In genomic region chr9:137320555-137321384, GRCh38 we compare ENCODE assay signal across 8 cellular contexts. TPM values are rescaled to one million over a fixed set of nuclear protein-coding genes. Genes with fewer than 3 reads are reported as not detected.
DNase-seq lines count a peak whose midpoint lies in the region; ATAC-seq, FAIRE-seq and TF ChIP-seq lines count a peak whose summit lies in the region.

No MANE protein-coding gene starts in this region.

- H3K27me3 ChIP-seq in GM12878 (replicated peaks in 1 of 2; ENCODE audit: control insufficient read depth in 2 of 2, insufficient read depth in 2 of 2, low read length in 1 of 2) (no peaks in the 10 kb centered on the region), neural progenitor cell (no peaks in the 10 kb centered on the region), HAP-1 (ENCODE audit: low read depth) (no peaks in the 10 kb centered on the region)

- in situ Hi-C loops in GM12878 (cut with MboI) (no loop called here), HAP-1 (cut with MboI; ENCODE audit: low sequenced_read_pairs) (no loop called here)

- POLR2A ChIA-PET in GM12878 (lab: Charles Lee), result no interaction called here

- H3K27ac ChIP-seq in GM12878 (ENCODE audit: control insufficient read depth, insufficient read depth) (no peak overlapping the region), neural progenitor cell (no peak overlapping the region)

- H3K4me3 ChIP-seq in NB4 (ENCODE audit: low read depth, low read length) (no peak overlapping the region), GM12878 (no peak overlapping the region), neural progenitor cell (no peak overlapping the region), HAP-1 (no peak overlapping the region)

- H3K36me3 Mint-ChIP-seq in neural progenitor cell, result peaks cover 5% of the 10 kb centered on the region

- no peak for TF ChIP-seq RAD21 in GM12878 (IDR thresholded peaks at IDR 0.05; ENCODE audit: insufficient read depth, low read depth, low read length)

- peak; percentile 65 for DNase-seq in GF-D8 (lab: John Stamatoyannopoulos, UW)
- DNase-seq in NB4 (ENCODE audit: low read depth), result peak; percentile 91
- DNase-seq in GM12878 (ENCODE audit: low read depth, low spot score), result no peak
- no peak for DNase-seq in neural progenitor cell (ENCODE audit: low spot score)
- no peak for DNase-seq in HAP-1 (ENCODE audit: low spot score in 2 of 2)

- TF ChIP-seq POLR2A in NB4 (IDR thresholded peaks at IDR 0.05; ENCODE audit: extremely low read depth, insufficient read length) (peak; percentile 44), GM12878 (IDR thresholded peaks at IDR 0.05; ENCODE audit: low read depth, low read length) (no peak)

- no peak for FAIRE-seq in GM12878 (lab: Jason Lieb, UNC)

- H3K36me3 ChIP-seq in GM12878 (ENCODE audit: control insufficient read depth in 2 of 2, insufficient read depth in 2 of 2, low read length in 1 of 2), result no peaks in the 10 kb centered on the region
- no peaks in the 10 kb centered on the region for H3K36me3 ChIP-seq in neural progenitor cell
- H3K36me3 ChIP-seq in HAP-1 (replicated peaks), result no peaks in the 10 kb centered on the region

- CTCF ChIA-PET in GM12878 (lab: Yijun Ruan, JAX), result no interaction called here

- TF ChIP-seq EP300 in GM12878 (IDR thresholded peaks at IDR 0.05; ENCODE audit: borderline replicate concordance in 1 of 2, control insufficient read depth in 1 of 2, low read depth in 2 of 2, low read length in 2 of 2), result no peak

- 27% methylated on average over 23 of the region's 24 CpGs for WGBS in GM12878 (ENCODE audit: insufficient coverage, insufficient replicate concordance, low lambda C conversion rate, missing lambda C conversion rate)

- no peaks in the 10 kb centered on the region for H3K79me2 ChIP-seq in GM12878 (ENCODE audit: control insufficient read depth, insufficient read depth, low read length)
- no peaks in the 10 kb centered on the region for H3K79me2 ChIP-seq in neural progenitor cell (ENCODE audit: low read depth)

- TF ChIP-seq CTCF in NB4 (IDR thresholded peaks at IDR 0.05; ENCODE audit: low read depth, low read length), result no peak
- no peak for TF ChIP-seq CTCF in GM12878 (IDR thresholded peaks at IDR 0.05 in 2 of 3, conservative IDR thresholded peaks at IDR 0.05 in 1 of 3; ENCODE audit: control insufficient read depth in 2 of 3, extremely low read depth in 1 of 3, insufficient read depth in 1 of 3, low read depth in 3 of 3, low read length in 3 of 3)
- no peak for TF ChIP-seq CTCF in neural progenitor cell (IDR thresholded peaks at IDR 0.05)

- ATAC-seq in GM12878 (no peak), HG02798 (IDR thresholded peaks at IDR 0.05; ENCODE audit: poor library complexity, unreplicated experiment) (no peak), HG03354 (IDR thresholded peaks at IDR 0.05; ENCODE audit: poor library complexity, severe bottlenecking, unreplicated experiment) (no peak), HG03571 (IDR thresholded peaks at IDR 0.05; ENCODE audit: unreplicated experiment) (no peak)

- intact Hi-C loops in GM12878 (cut with micrococcal nuclease; ENCODE audit: unreplicated experiment), result no loop called here

- RAD21 ChIA-PET in GM12878 (lab: Charles Lee; ENCODE audit: unreplicated experiment), result interaction anchor here (0.6 to 1.8 kb wide), 2 partner anchors 19 to 175 kb away, joined by 3 to 6 read pairs; partner anchors contain the start of gene NRARP

- H3K27me3 Mint-ChIP-seq in neural progenitor cell (ENCODE audit: insufficient read depth, low read depth), result peaks cover 3% of the 10 kb centered on the region

- H3K9me3 ChIP-seq in GM12878 (replicated peaks; ENCODE audit: control insufficient read depth, insufficient read depth, low read length), result no peaks in the 10 kb centered on the region; the same call in 2 of the 3 replicates
- H3K9me3 ChIP-seq in neural progenitor cell (ENCODE audit: low read depth), result no peaks in the 10 kb centered on the region
- H3K9me3 ChIP-seq in HAP-1, result no peaks in the 10 kb centered on the region

- H4K20me1 ChIP-seq in GM12878 (ENCODE audit: control insufficient read depth, insufficient read depth) (no peaks in the 10 kb centered on the region), neural progenitor cell (ENCODE audit: low read depth) (no peaks in the 10 kb centered on the region)

- BruUV-seq in GM12878 (replicated peaks; lab: Mats Ljungman, UMichigan), result no TSS peak

- H3K4me1 ChIP-seq in GM12878 (ENCODE audit: control insufficient read depth, insufficient read depth, low read length) (peaks cover 5% of the 10 kb centered on the region), neural progenitor cell (peaks cover 14% of the 10 kb centered on the region), HAP-1 (no peaks in the 10 kb centered on the region)

- H3K4me2 ChIP-seq in GM12878 (ENCODE audit: control insufficient read depth, insufficient read depth) (peak overlapping the region; percentile 25), neural progenitor cell (peak overlapping the region; percentile 35)

- H3K9ac ChIP-seq in GM12878 (ENCODE audit: control insufficient read depth, insufficient read depth, low read length) (no peak overlapping the region), neural progenitor cell (no peak overlapping the region)

- H3F3A ChIP-seq in neural progenitor cell (ENCODE audit: low read depth), result peaks cover 23% of the 10 kb centered on the region

- H3K4me1 Mint-ChIP-seq in neural progenitor cell, result peaks cover 15% of the 10 kb centered on the region

- peak overlapping the region; percentile 42 for H3K27ac Mint-ChIP-seq in neural progenitor cell

- SMC1A ChIA-PET in GM12878 (lab: Charles Lee; ENCODE audit: uncharacterized antibody, unreplicated experiment), result no interaction called here

- H3K9me3 Mint-ChIP-seq in neural progenitor cell, result peaks cover 7% of the 10 kb centered on the region

- peak overlapping the region; percentile 58 for H2AFZ ChIP-seq in GM12878 (ENCODE audit: control insufficient read depth, low read depth, low read length)
- H2AFZ ChIP-seq in neural progenitor cell (replicated peaks), result no peak overlapping the region

- no peak overlapping the region for H3K4me3 Mint-ChIP-seq in neural progenitor cell

TF ChIP-seq in GM12878, 131 proteins besides CTCF, POLR2A, EP300 and RAD21:
- TF ChIP-seq NR2F1 (conservative IDR thresholded peaks at IDR 0.05) (peak; percentile 77), RCOR1 (conservative IDR thresholded peaks at IDR 0.05; ENCODE audit: low read depth, low read length) (no peak), KAT2A (conservative IDR thresholded peaks at IDR 0.05; ENCODE audit: control insufficient read depth, low read depth, low read length) (no peak), CREM (IDR thresholded peaks at IDR 0.05; ENCODE audit: low read depth) (no peak), ZNF24 (IDR thresholded peaks at IDR 0.05) (no peak), CEBPB (IDR thresholded peaks at IDR 0.05; ENCODE audit: borderline replicate concordance in 1 of 2, low read depth in 2 of 2, low read length in 2 of 2) (no peak), SPI1 (IDR thresholded peaks at IDR 0.05; ENCODE audit: borderline replicate concordance, insufficient read depth, low read depth, low read length) (peak; percentile 53; the same call in 1 of the 2 replicates), RB1 (IDR thresholded peaks at IDR 0.05; ENCODE audit: borderline replicate concordance) (no peak), TAF1 (IDR thresholded peaks at IDR 0.05; ENCODE audit: borderline replicate concordance, low read depth, low read length) (no peak), CHD1 (IDR thresholded peaks at IDR 0.05; ENCODE audit: low read depth, low read length) (no peak), NR2C1 (IDR thresholded peaks at IDR 0.05) (no peak)

RNA-seq across cellular contexts. Expression of gene NRARP, which starts 18.7 kb away (rescaled TPM):
- 7.0 and 7.7 TPM in 2 replicates for total RNA-seq in GM12878 (2013; cell fraction: nucleolus; rRNA removed)
- total RNA-seq in GM12878 (2014; rRNA removed), result 2.7 and 3.7 TPM in 2 replicates
- total RNA-seq in GM12878 (2014; rRNA removed; fragmentation: Illumina TruSeq; extraction: Trizol), result 0.64 and 0.67 TPM in 2 replicates
- 8.4 and 9.2 TPM in 2 replicates for total RNA-seq in GM12878 (2021)
- polyA plus RNA-seq in GM12878 (2011; ENCODE audit: low read depth), result 0.56 TPM
- polyA plus RNA-seq in GM12878 (2011; rRNA removed), result 1.6 and 2.6 TPM in 2 replicates
- 3.3 TPM in 2 replicates for polyA plus RNA-seq in GM12878 (2011; cell fraction: cytosol; rRNA removed)
- polyA plus RNA-seq in GM12878 (2011; cell fraction: nucleus; rRNA removed), result 5.8 and 5.9 TPM in 2 replicates
- 2.4 and 2.8 TPM in 2 replicates for polyA plus RNA-seq in GM12878 (2012)
- 1.4 and 1.8 TPM in 2 replicates for polyA plus RNA-seq in GM12878 (2014; fragmentation: Illumina TruSeq; extraction: Trizol)
- not detected for polyA plus RNA-seq in GM12878 (2014; fragmentation: Nextera tagmentation; extraction: Ambion mirVana)
- 5.5 and 7.2 TPM in 2 replicates for polyA plus RNA-seq in GM12878 (2014; rRNA removed)
- under 1 TPM; 0.06 to 0.15 TPM for polyA plus RNA-seq in GM12878 (2016; fragmentation: Nextera tagmentation; extraction: Ambion mirVana)
- 0.51 and 0.93 TPM in 2 replicates for polyA minus RNA-seq in GM12878 (2011; rRNA and poly(A)+ RNA removed)
- 1.3 and 2.0 TPM in 2 replicates for polyA minus RNA-seq in GM12878 (2011; cell fraction: cytosol; rRNA and poly(A)+ RNA removed)
- 4.2 and 6.9 TPM in 2 replicates for polyA minus RNA-seq in GM12878 (2011; cell fraction: nucleus; rRNA and poly(A)+ RNA removed)
- 20.7 and 25.2 TPM in 2 replicates for total RNA-seq in neural progenitor cell (ENCODE audit: low replicate concordance)

RNA-seq across cellular contexts. Expression of gene TOR4A, which starts 43.2 kb away (rescaled TPM):
- total RNA-seq in GM12878 (2013; cell fraction: nucleolus; rRNA removed), result 22.6 and 29.1 TPM in 2 replicates
- total RNA-seq in GM12878 (2014; rRNA removed), result 13.8 and 14.6 TPM in 2 replicates
- 3.9 TPM in 2 replicates for total RNA-seq in GM12878 (2014; rRNA removed; fragmentation: Illumina TruSeq; extraction: Trizol)
- 19.6 and 19.9 TPM in 2 replicates for total RNA-seq in GM12878 (2021)
- polyA plus RNA-seq in GM12878 (2011; ENCODE audit: low read depth), result 1.8 TPM
- 2.2 and 4.6 TPM in 2 replicates for polyA plus RNA-seq in GM12878 (2011; rRNA removed)
- 8.0 and 11.9 TPM in 2 replicates for polyA plus RNA-seq in GM12878 (2011; cell fraction: cytosol; rRNA removed)
- 16.8 and 21.7 TPM in 2 replicates for polyA plus RNA-seq in GM12878 (2011; cell fraction: nucleus; rRNA removed)
- polyA plus RNA-seq in GM12878 (2012), result 8.2 and 9.1 TPM in 2 replicates
- 1.3 and 3.0 TPM in 2 replicates for polyA plus RNA-seq in GM12878 (2014; fragmentation: Illumina TruSeq; extraction: Trizol)
- polyA plus RNA-seq in GM12878 (2014; fragmentation: Nextera tagmentation; extraction: Ambion mirVana), result 1 to 10 TPM; 2.2 to 3.4 TPM
- polyA plus RNA-seq in GM12878 (2014; rRNA removed), result 14.6 and 16.0 TPM in 2 replicates
- polyA plus RNA-seq in GM12878 (2016; fragmentation: Nextera tagmentation; extraction: Ambion mirVana), result 1 to 10 TPM; 2.0 to 3.0 TPM
- polyA minus RNA-seq in GM12878 (2011; rRNA and poly(A)+ RNA removed), result 2.2 and 6.7 TPM in 2 replicates
- 6.8 and 7.1 TPM in 2 replicates for polyA minus RNA-seq in GM12878 (2011; cell fraction: cytosol; rRNA and poly(A)+ RNA removed)
- polyA minus RNA-seq in GM12878 (2011; cell fraction: nucleus; rRNA and poly(A)+ RNA removed), result 8.2 and 14.4 TPM in 2 replicates
- 0.39 and 2.8 TPM in 2 replicates for total RNA-seq in neural progenitor cell (ENCODE audit: low replicate concordance)

Comparison
In these comparisons a context has a peak if more than half of its experiments do, and no peak if none do; other contexts are left out.
1. DNase-seq: peak in GF-D8 (single experiment) and NB4 (single experiment); none in GM12878 (single experiment), neural progenitor cell (single experiment) and HAP-1 (0 of 2).